8 cellular contexts compared by ENCODE assay signal in genomic region chr2:43169091-43169936, GRCh38. TPM values are rescaled to one million over a fixed set of nuclear protein-coding genes. Genes with fewer than 3 reads are reported as not detected.
DNase-seq lines count a peak whose midpoint lies in the region; ATAC-seq and TF ChIP-seq lines count a peak whose summit lies in the region.

No MANE protein-coding gene starts in this region.

- H2BK20ac ChIP-seq in IMR-90 (ENCODE audit: low read depth, low read length): peak overlapping the region; percentile 61; the same call in 1 of the 2 replicates

- peak overlapping the region; percentile 88 for H2AK9ac ChIP-seq in IMR-90 (replicated peaks; ENCODE audit: low read depth, low read length, poor library complexity)

- H3K27me3 ChIP-seq in IMR-90 (ENCODE audit: control insufficient read depth, insufficient read depth, low read length) (no peaks in the 10 kb centered on the region), right lobe of liver (no peaks in the 10 kb centered on the region), upper lobe of right lung (no peaks in the 10 kb centered on the region)

- no peaks in the 10 kb centered on the region for H4K20me1 ChIP-seq in IMR-90 (ENCODE audit: insufficient read depth, low read length)

- peak overlapping the region; percentile 98 for H2AK5ac ChIP-seq in IMR-90 (ENCODE audit: low read depth, low read length)

- H3K27ac ChIP-seq in IMR-90 (ENCODE audit: insufficient read depth, low read length) (peak overlapping the region; percentile 16; the same call in 1 of the 2 replicates), right lobe of liver (peak overlapping the region in 2 of 3 donors; percentile 38 to 51), upper lobe of right lung (peak overlapping the region; percentile 74)

- intact Hi-C loops in IMR-90 (cut with micrococcal nuclease): no loop called here
- intact Hi-C loops in right lobe of liver (cut with DNase I): loop anchor here in 1 of 2 donors (10.0 kb wide), 2 partner anchors 55 to 205 kb away; partner anchors contain the start of gene ZFP36L2
- intact Hi-C loops in upper lobe of right lung (cut with DNase I): loop anchor here (10.0 kb wide), 1 partner anchor 45 kb away; no protein-coding TSS in a partner anchor

- TF ChIP-seq CTCF in IMR-90 (conservative IDR thresholded peaks at IDR 0.05; ENCODE audit: low read depth, low read length) (no peak), right lobe of liver (IDR thresholded peaks at IDR 0.05) (no peak), upper lobe of right lung (IDR thresholded peaks at IDR 0.05) (no peak)

- peak overlapping the region; percentile 79 for H2BK120ac ChIP-seq in IMR-90 (ENCODE audit: low read depth, low read length)

- H3K4ac ChIP-seq in IMR-90 (ENCODE audit: low read depth, low read length): peak overlapping the region; percentile 89

- CTCF ChIA-PET in IMR-90 (lab: Yijun Ruan, JAX): no interaction called here

- 90% methylated on average over 6 of the region's 24 CpGs; no CpG with 5 or more reads in 1 of the 2 experiments for WGBS in IMR-90 (ENCODE audit: extremely low coverage in 2 of 2, insufficient read length in 1 of 2), 2 experiments
- 49% methylated on average over 11 of the region's 24 CpGs for WGBS in right lobe of liver (ENCODE audit: insufficient coverage, low coverage, low lambda C conversion rate, missing lambda C conversion rate)

- peak overlapping the region; percentile 93; the same call in 2 of the 3 replicates for H2BK15ac ChIP-seq in IMR-90 (ENCODE audit: low read depth, low read length)

- peak overlapping the region; percentile 13; the same call in 1 of the 2 replicates for H3K23ac ChIP-seq in IMR-90 (ENCODE audit: low read depth, low read length)

- no peaks in the 10 kb centered on the region for H3K79me1 ChIP-seq in IMR-90 (ENCODE audit: low read depth in 1 of 2, low read length in 2 of 2)

- peak overlapping the region; percentile 72 for H3K18ac ChIP-seq in IMR-90 (ENCODE audit: low read depth, low read length)

- BruUV-seq in IMR-90 (replicated peaks; lab: Mats Ljungman, UMichigan): no TSS peak

- no peak overlapping the region for H3K4me2 ChIP-seq in IMR-90 (ENCODE audit: low read depth, low read length)

- no peaks in the 10 kb centered on the region for H3K36me3 Mint-ChIP-seq in activated naive CD8-positive, alpha-beta T cell treated with anti-CD3 and anti-CD28 coated beads for 36 hours

- in situ Hi-C loops in IMR-90 (cut with MboI; ENCODE audit: low sequenced_read_pairs): no loop called here

- no peak overlapping the region for H3K56ac ChIP-seq in IMR-90 (ENCODE audit: extremely low read depth, insufficient read depth, low read length)

- H3K4me1 Mint-ChIP-seq in activated naive CD8-positive, alpha-beta T cell treated with anti-CD3 and anti-CD28 coated beads for 36 hours: peaks cover 67% of the 10 kb centered on the region

- H3K9ac ChIP-seq in IMR-90 (ENCODE audit: low read depth, low read length): no peak overlapping the region; the same call in 1 of the 2 replicates

- peak overlapping the region; percentile 44 for H2BK5ac ChIP-seq in IMR-90 (ENCODE audit: low read depth, low read length, poor library complexity, severe bottlenecking)

- DNase-seq in GM19238 (ENCODE audit: insufficient read length, low spot score): peak; percentile 55
- no peak for DNase-seq in IMR-90
- peak; percentile 55 for DNase-seq in activated naive CD8-positive, alpha-beta T cell treated with anti-CD3 and anti-CD28 coated beads for 36 hours
- peak in 1 of 3 donors; percentile 49 for DNase-seq in right lobe of liver
- peak; percentile 77 for DNase-seq in upper lobe of right lung
- no peak for DNase-seq in NCI-H1417 treated with DMSO at 0.1 percent for 48 hours (lab: John Stamatoyannopoulos, UW)
- no peak for DNase-seq in A172 (ENCODE audit: low spot score)
- no peak for DNase-seq in ecto neural progenitor cell (ENCODE audit: low spot score)

- H3K4me3 Mint-ChIP-seq in activated naive CD8-positive, alpha-beta T cell treated with anti-CD3 and anti-CD28 coated beads for 36 hours: peak overlapping the region; percentile 68

- no peaks in the 10 kb centered on the region for H3K27me3 Mint-ChIP-seq in activated naive CD8-positive, alpha-beta T cell treated with anti-CD3 and anti-CD28 coated beads for 36 hours

- H3K4me1 ChIP-seq in IMR-90 (ENCODE audit: control insufficient read depth, insufficient read depth, low read length) (peaks cover 15% of the 10 kb centered on the region), right lobe of liver (peaks cover 0 to 9% (median 0%) of the 10 kb centered on the region in 4 donors), upper lobe of right lung (peaks cover 46% of the 10 kb centered on the region)

- peak overlapping the region; percentile 89 for H2AFZ ChIP-seq in IMR-90 (replicated peaks; ENCODE audit: low read length, poor library complexity)

- H4K91ac ChIP-seq in IMR-90 (ENCODE audit: insufficient read depth, low read depth, low read length): peak overlapping the region; percentile 89

- H3K14ac ChIP-seq in IMR-90 (replicated peaks; ENCODE audit: low read depth, low read length): peak overlapping the region; percentile 91

- POLR2A ChIA-PET in IMR-90 (lab: Charles Lee; ENCODE audit: unreplicated experiment): no interaction called here

- H3K36me3 ChIP-seq in IMR-90 (ENCODE audit: control insufficient read depth, insufficient read depth, low read length) (no peaks in the 10 kb centered on the region), right lobe of liver (no peaks in the 10 kb centered on the region), upper lobe of right lung (no peaks in the 10 kb centered on the region)

- peak overlapping the region; percentile 60 to 86 for H4K8ac ChIP-seq in IMR-90 (ENCODE audit: low read depth in 2 of 2, low read length in 2 of 2)

- no peak overlapping the region for H3K4me3 ChIP-seq in IMR-90 (ENCODE audit: insufficient read depth, low read depth, low read length)
- H3K4me3 ChIP-seq in right lobe of liver: no peak overlapping the region
- H3K4me3 ChIP-seq in upper lobe of right lung: no peak overlapping the region

- peak overlapping the region; percentile 89 for H3K27ac Mint-ChIP-seq in activated naive CD8-positive, alpha-beta T cell treated with anti-CD3 and anti-CD28 coated beads for 36 hours

- TF ChIP-seq POLR2A in IMR-90 (IDR thresholded peaks at IDR 0.05; ENCODE audit: low read depth, low read length) (no peak), right lobe of liver (IDR thresholded peaks at IDR 0.05) (no peak)

- no peak for TF ChIP-seq RAD21 in IMR-90 (IDR thresholded peaks at IDR 0.05; ENCODE audit: low read length)

- H3K9me3 ChIP-seq in IMR-90 (ENCODE audit: control insufficient read depth, insufficient read depth, low read length) (peaks cover 2% of the 10 kb centered on the region), right lobe of liver (no peaks in the 10 kb centered on the region), upper lobe of right lung (no peaks in the 10 kb centered on the region)

- no peaks in the 10 kb centered on the region for H3K9me3 Mint-ChIP-seq in activated naive CD8-positive, alpha-beta T cell treated with anti-CD3 and anti-CD28 coated beads for 36 hours

- ATAC-seq in IMR-90 (ENCODE audit: low read depth): no peak
- peak; percentile 21 to 39 (median 30) for ATAC-seq in right lobe of liver
- peak; percentile 63 for ATAC-seq in upper lobe of right lung

- peaks cover 7% of the 10 kb centered on the region for H3K9me1 ChIP-seq in IMR-90 (ENCODE audit: insufficient read depth, low read length)

- dilution Hi-C loops in IMR-90 (cut with HindIII; ENCODE audit: low sequenced_read_pairs, unreplicated experiment): no loop called here

- peak overlapping the region; percentile 81 for H4K5ac ChIP-seq in IMR-90 (ENCODE audit: low read depth, low read length)

TF ChIP-seq in IMR-90, 13 proteins besides CTCF, POLR2A, EP300 and RAD21 (continues in another document):
- TF ChIP-seq BHLHE40 (IDR thresholded peaks at IDR 0.05; ENCODE audit: low read depth, low read length) (no peak), CEBPB (IDR thresholded peaks at IDR 0.05; ENCODE audit: low read depth, low read length) (no peak), NFE2L2 (IDR thresholded peaks at IDR 0.05; ENCODE audit: low read depth, low read length) (no peak), USF2 (IDR thresholded peaks at IDR 0.05; ENCODE audit: low read depth, low read length) (no peak), SMC3 (IDR thresholded peaks at IDR 0.05; ENCODE audit: low read depth, low read length) (no peak), RFX5 (IDR thresholded peaks at IDR 0.05; ENCODE audit: low read depth, low read length) (no peak), FOS (IDR thresholded peaks at IDR 0.05; ENCODE audit: low read depth, low read length) (no peak), MAZ (IDR thresholded peaks at IDR 0.05; ENCODE audit: borderline replicate concordance, low read depth, low read length) (no peak), ELK1 (IDR thresholded peaks at IDR 0.05; ENCODE audit: borderline replicate concordance, low read depth, low read length) (no peak), MAFK (IDR thresholded peaks at IDR 0.05; ENCODE audit: low read depth, low read length) (no peak), MXI1 (IDR thresholded peaks at IDR 0.05; ENCODE audit: borderline replicate concordance, low read depth, low read length) (no peak), RCOR1 (IDR thresholded peaks at IDR 0.05; ENCODE audit: insufficient replicate concordance, low read length) (no peak)

RNA-seq across cellular contexts. Expression of gene ZFP36L2, which starts 57.1 kb away (rescaled TPM):
- total RNA-seq in IMR-90 (2012; rRNA removed) (1.8 and 2.2 TPM in 2 replicates), right lobe of liver (10 to 100 TPM; 20.8 to 50.0 (median 33.6) TPM), upper lobe of right lung (139 TPM)
- 20.1 and 20.8 TPM in 2 replicates for polyA plus RNA-seq in IMR-90 (2012; rRNA removed)
- 8.6 and 34.8 TPM in 2 replicates for polyA plus RNA-seq in IMR-90 (2012; cell fraction: cytosol; rRNA removed)
- 19.6 and 31.4 TPM in 2 replicates for polyA plus RNA-seq in IMR-90 (2012; cell fraction: nucleus; rRNA removed; ENCODE audit: low replicate concordance)
- 10 to 100 TPM; 58.2 to 58.4 TPM for total RNA-seq in activated naive CD8-positive, alpha-beta T cell treated with anti-CD3 and anti-CD28 coated beads for 36 hours
- total RNA-seq in A172 (2014; rRNA removed; shearing (Covaris generic)): 0.55 and 1.4 TPM in 2 replicates

Comparison
In these comparisons a context has a peak if more than half of its experiments do, and no peak if none do; other contexts are left out.
1. DNase-seq: peak in GM19238 (single experiment), activated naive CD8-positive, alpha-beta T cell treated with anti-CD3 and anti-CD28 coated beads for 36 hours (single experiment) and upper lobe of right lung (single experiment); none in IMR-90 (single experiment), NCI-H1417 treated with DMSO at 0.1 percent for 48 hours (single experiment), A172 (single experiment) and ecto neural progenitor cell (single experiment).
2. H3K27ac ChIP-seq: peak in every context shown above with its lines; median percentile 74 in upper lobe of right lung; 44 in right lobe of liver; 16 in IMR-90.